Comparison of ENCODE assay signal across 18 cellular contexts in the genomic region with DNA sequence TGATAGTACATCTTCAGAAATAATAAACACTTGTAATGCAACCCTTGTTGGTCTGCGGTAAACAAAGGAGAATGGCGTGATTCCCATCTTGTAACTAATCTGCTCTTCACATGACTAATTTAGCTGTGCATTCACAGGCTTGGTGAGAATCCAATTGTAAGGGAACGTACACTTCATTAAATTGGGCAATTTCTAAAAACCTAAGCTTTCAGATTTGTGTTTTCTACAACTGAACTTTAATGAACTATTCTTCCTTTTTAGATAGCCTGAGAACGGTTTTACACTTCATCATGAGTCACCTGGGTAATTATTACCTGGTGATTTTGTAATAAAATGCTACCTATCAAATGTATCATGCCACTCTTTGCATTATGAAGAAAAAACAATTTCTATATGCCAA.
DNase-seq lines count a peak whose midpoint lies in the region; ATAC-seq, FAIRE-seq and TF ChIP-seq lines count a peak whose summit lies in the region.
"Had no signal": no experiment of that assay in that cellular context is flagged by ENCODE, and none has a peak within 500 bp of the region (broad histone marks: within the 10 kb centered on the region; RNA-seq: fewer than 3 reads in every experiment).

No MANE protein-coding gene starts in this region.

- no peaks in the 10 kb centered on the region for H3K36me3 ChIP-seq in stomach
- H3K36me3 ChIP-seq: left ventricle myocardium inferior, spleen had no signal

- H3K27ac ChIP-seq in foreskin keratinocyte (peak overlapping the region; percentile 92), stomach (peak overlapping the region in 4 of 5 donors; percentile 5 to 69 (median 58))
- H3K27ac ChIP-seq: left ventricle myocardium inferior, spleen had no signal

- intact Hi-C loops in stomach (cut with DNase I; ENCODE audit: low total_unique reads): no loop called here

- TF ChIP-seq CTCF in foreskin keratinocyte (conservative IDR thresholded peaks at IDR 0.05) (no peak), stomach (IDR thresholded peaks at IDR 0.05) (no peak)

- no peak for TF ChIP-seq POLR2A in stomach (IDR thresholded peaks at IDR 0.05)

- WGBS in stomach, 5 donors: 43 to 59% (median 53%) methylated on average over 4 of the region's 4 CpGs

- H3K9me3 ChIP-seq in stomach: no peaks in the 10 kb centered on the region
- H3K9me3 ChIP-seq: left ventricle myocardium inferior, spleen had no signal

- ATAC-seq in foreskin keratinocyte: peak; percentile 61
- ATAC-seq in GM18909 (IDR thresholded peaks at IDR 0.05; ENCODE audit: poor library complexity, unreplicated experiment): no peak
- no peak for ATAC-seq in HG03521 (IDR thresholded peaks at IDR 0.05; ENCODE audit: unreplicated experiment)
- ATAC-seq: activated CD4-positive, alpha-beta T cell treated with anti-CD3 and anti-CD28 coated beads for 36 hours; activated naive CD8-positive, alpha-beta T cell treated with anti-CD3 and anti-CD28 coated beads, Interleukin-2, amount 50 U/mL, for 24 hours; activated T-helper 17 cell treated with anti-CD3 and anti-CD28 coated beads, Interleukin-2, amount 50 U/mL, for 72 hours had no signal

- H3K4me1 ChIP-seq in foreskin keratinocyte (peaks cover 41% of the 10 kb centered on the region), stomach (peaks cover 0 to 11% (median 2%) of the 10 kb centered on the region in 4 donors)
- H3K4me1 ChIP-seq: left ventricle myocardium inferior, spleen had no signal

- peak; percentile 79 for FAIRE-seq in RCC 7860 (lab: Jason Lieb, UNC)
- FAIRE-seq: endothelial cell of umbilical vein, urothelium cell line had no signal

- no peak overlapping the region for H3K4me3 ChIP-seq in stomach
- H3K4me3 ChIP-seq: left ventricle myocardium inferior, spleen had no signal

- no peak for TF ChIP-seq EP300 in stomach (IDR thresholded peaks at IDR 0.05)

- H3K27me3 ChIP-seq in foreskin keratinocyte: no peaks in the 10 kb centered on the region
- H3K27me3 ChIP-seq in stomach: no peaks in the 10 kb centered on the region
- H3K27me3 ChIP-seq: spleen had no signal

- DNase-seq in NCI-H2196 (lab: John Stamatoyannopoulos, UW; ENCODE audit: unreplicated experiment) (peak; percentile 77), NCI-H2196 treated with DMSO at 0.1 percent for 48 hours (lab: John Stamatoyannopoulos, UW; ENCODE audit: unreplicated experiment) (no peak), RCC 7860 (ENCODE audit: low spot score) (no peak), foreskin keratinocyte (peak; percentile 70 to 84), stomach (no peak)
- DNase-seq in activated CD8-positive, alpha-beta memory T cell treated with anti-CD3 and anti-CD28 coated beads, Interleukin-2, amount 50 U/mL, for 4 hours: no peak
- DNase-seq: activated CD4-positive, alpha-beta T cell treated with anti-CD3 and anti-CD28 coated beads for 36 hours; activated naive CD8-positive, alpha-beta T cell treated with anti-CD3 and anti-CD28 coated beads, Interleukin-2, amount 50 U/mL, for 24 hours; C1 segment of cervical spinal cord; DND-41; KBM-7; left ventricle myocardium inferior; spleen had no signal

Comparison
In these comparisons a context has a peak if more than half of its experiments do, and no peak if none do; other contexts are left out.
1. DNase-seq: peak in NCI-H2196 (single experiment) and foreskin keratinocyte (2 of 2); none in NCI-H2196 treated with DMSO at 0.1 percent for 48 hours (single experiment), RCC 7860 (single experiment), stomach (single experiment) and activated CD8-positive, alpha-beta memory T cell treated with anti-CD3 and anti-CD28 coated beads, Interleukin-2, amount 50 U/mL, for 4 hours (single experiment).